ENCODE assay signal across 19 cellular contexts in the genomic region with DNA sequence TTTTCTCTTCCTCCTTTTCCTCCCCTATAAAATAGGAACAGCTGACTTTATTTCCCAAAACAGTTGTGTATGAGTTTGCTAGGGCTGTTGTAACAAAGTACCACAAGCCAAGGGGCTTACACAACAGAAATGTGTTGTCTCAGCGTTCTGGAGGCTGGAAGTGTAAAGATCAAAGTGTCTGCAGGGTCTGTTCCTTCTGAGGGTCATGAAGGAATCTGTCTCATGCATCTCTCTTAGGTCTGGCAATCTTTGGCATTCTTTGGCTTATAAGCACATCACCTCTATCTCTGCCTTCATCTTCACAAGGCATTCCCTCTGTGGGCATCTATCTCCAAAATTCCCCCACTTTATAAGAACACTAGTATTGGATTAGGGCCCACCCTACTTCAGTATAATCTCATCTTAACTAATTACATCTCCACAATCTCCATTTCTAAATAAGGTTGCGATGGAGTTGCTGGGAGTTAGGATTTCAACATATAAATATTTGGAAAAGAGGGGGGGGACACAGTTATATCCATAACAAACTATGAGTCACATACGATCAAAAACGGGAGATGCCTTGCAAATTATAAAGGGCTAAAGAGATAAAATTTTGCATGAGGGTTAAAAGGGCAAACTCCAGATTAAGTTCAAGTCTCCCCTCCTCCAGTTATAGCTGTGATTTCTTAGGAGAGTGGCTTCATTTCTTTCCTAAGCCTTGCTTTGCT.
DNase-seq lines count a peak whose midpoint lies in the region; TF ChIP-seq lines count a peak whose summit lies in the region.
"Had no signal": no experiment of that assay in that cellular context is flagged by ENCODE, and none has a peak within 500 bp of the region (broad histone marks: within the 10 kb centered on the region; RNA-seq: fewer than 3 reads in every experiment).

No MANE protein-coding gene starts in this region.

- H3K4me3 ChIP-seq in duodenal mucosa (ENCODE audit: low read depth in 1 of 2, low read length in 2 of 2): no peak overlapping the region
- H3K4me3 ChIP-seq in OCI-LY7 (ENCODE audit: low read depth, low read length, poor library complexity, severe bottlenecking): no peak overlapping the region
- H3K4me3 ChIP-seq: GM12878 had no signal

- H3K36me3 ChIP-seq in duodenal mucosa (ENCODE audit: control insufficient read depth in 1 of 2, insufficient read depth in 2 of 2, low read length in 2 of 2) (no peaks in the 10 kb centered on the region), OCI-LY7 (ENCODE audit: insufficient read depth, low read length) (no peaks in the 10 kb centered on the region)

- TF ChIP-seq CTCF in mesothelial cell of epicardium (IDR thresholded peaks at IDR 0.05; ENCODE audit: unreplicated experiment): no peak
- TF ChIP-seq CTCF in OCI-LY7 (conservative IDR thresholded peaks at IDR 0.05; ENCODE audit: low read length): no peak

- H3K27ac ChIP-seq in duodenal mucosa (ENCODE audit: low read depth, low read length): peak overlapping the region; percentile 23
- no peak overlapping the region for H3K27ac ChIP-seq in OCI-LY7 (ENCODE audit: low read depth, low read length, poor library complexity, severe bottlenecking)

- H3K9me2 ChIP-seq in OCI-LY7 (ENCODE audit: insufficient read depth, low read length): no peaks in the 10 kb centered on the region

- no peaks in the 10 kb centered on the region for H3K36me3 Mint-ChIP-seq in mesothelial cell of epicardium

- no peaks in the 10 kb centered on the region for H4K20me1 ChIP-seq in OCI-LY7 (ENCODE audit: insufficient read depth, low read length)

- H3K27me3 ChIP-seq in duodenal mucosa (ENCODE audit: control insufficient read depth in 1 of 2, insufficient read depth in 2 of 2, low read length in 2 of 2): no peaks in the 10 kb centered on the region

- CTCF ChIA-PET in OCI-LY7 (lab: Charles Lee; ENCODE audit: unreplicated experiment): no interaction called here

- POLR2A ChIA-PET in OCI-LY7 (lab: Charles Lee): no interaction called here

- BruUV-seq in OCI-LY7 (replicated peaks; lab: Mats Ljungman, UMichigan): no TSS peak

- no peaks in the 10 kb centered on the region for H3K79me2 ChIP-seq in OCI-LY7 (ENCODE audit: insufficient read depth, low read depth, low read length)

- H3K27ac Mint-ChIP-seq in mesothelial cell of epicardium: peak overlapping the region; percentile 28
- H3K27ac Mint-ChIP-seq: CD4-positive, alpha-beta T cell had no signal

- H3K4me3 Mint-ChIP-seq in mesothelial cell of epicardium: no peak overlapping the region
- H3K4me3 Mint-ChIP-seq: CD4-positive, alpha-beta T cell had no signal

- no peak overlapping the region for H3K9ac ChIP-seq in duodenal mucosa (ENCODE audit: low read depth in 1 of 2, low read length in 2 of 2)

- DNase-seq in AG08395 (ENCODE audit: low spot score) (peak; percentile 41), NCI-H82 (lab: John Stamatoyannopoulos, UW) (peak; percentile 32), mesothelial cell of epicardium (ENCODE audit: low spot score in 2 of 2, unreplicated experiment in 2 of 2) (no peak), foreskin melanocyte (no peak), OCI-LY7 (ENCODE audit: low spot score) (no peak)
- DNase-seq in stimulated activated CD4-positive, alpha-beta T cell treated with anti-CD3 and anti-CD28 coated beads, Interleukin-2, amount 100 ng/mL, for 24 hours: no peak
- DNase-seq in activated CD4-positive, alpha-beta T cell treated with anti-CD3 and anti-CD28 coated beads for 4 hours: no peak
- DNase-seq: 8988T; Caco-2; CD4-positive, alpha-beta T cell; GF-D8; Kasumi-1; NCI-H146; NCI-H2171 treated with DMSO at 0.1 percent for 48 hours; NCI-H446; NCI-H526 treated with DMSO at 0.1 percent for 48 hours; Right ventricle myocardium superior had no signal

- H3K9me3 ChIP-seq in duodenal mucosa (ENCODE audit: control insufficient read depth in 1 of 2, low read length in 2 of 2) (no peaks in the 10 kb centered on the region), OCI-LY7 (ENCODE audit: low read length) (no peaks in the 10 kb centered on the region)
- H3K9me3 ChIP-seq: Caco-2 had no signal

- no peaks in the 10 kb centered on the region for H3K9me3 Mint-ChIP-seq in mesothelial cell of epicardium
- H3K9me3 Mint-ChIP-seq: CD4-positive, alpha-beta T cell had no signal

- H3K27me3 Mint-ChIP-seq in mesothelial cell of epicardium (ENCODE audit: low read depth): peaks cover 6% of the 10 kb centered on the region

- no peak overlapping the region for H3K4me2 ChIP-seq in OCI-LY7 (ENCODE audit: low read length)

- H2AFZ ChIP-seq in OCI-LY7 (ENCODE audit: low read length): no peak overlapping the region

- intact Hi-C loops in OCI-LY7 (cut with micrococcal nuclease; ENCODE audit: unreplicated experiment): no loop called here

- H3K4me1 ChIP-seq in duodenal mucosa (ENCODE audit: control insufficient read depth in 1 of 2, insufficient read depth in 2 of 2, low read length in 2 of 2): no peaks in the 10 kb centered on the region
- H3K4me1 ChIP-seq in OCI-LY7 (ENCODE audit: insufficient read depth, low read length, poor library complexity, severe bottlenecking): no peaks in the 10 kb centered on the region
- H3K4me1 ChIP-seq: Caco-2 had no signal

- peaks cover 24% of the 10 kb centered on the region for H3K4me1 Mint-ChIP-seq in mesothelial cell of epicardium

Comparison
In these comparisons a context has a peak if more than half of its experiments do, and no peak if none do; other contexts are left out.
1. DNase-seq: peak in AG08395 (single experiment) and NCI-H82 (single experiment); none in mesothelial cell of epicardium (0 of 2), stimulated activated CD4-positive, alpha-beta T cell treated with anti-CD3 and anti-CD28 coated beads, Interleukin-2, amount 100 ng/mL, for 24 hours (0 of 2), foreskin melanocyte (single experiment), OCI-LY7 (single experiment) and activated CD4-positive, alpha-beta T cell treated with anti-CD3 and anti-CD28 coated beads for 4 hours (0 of 2).